In the genomic region with DNA sequence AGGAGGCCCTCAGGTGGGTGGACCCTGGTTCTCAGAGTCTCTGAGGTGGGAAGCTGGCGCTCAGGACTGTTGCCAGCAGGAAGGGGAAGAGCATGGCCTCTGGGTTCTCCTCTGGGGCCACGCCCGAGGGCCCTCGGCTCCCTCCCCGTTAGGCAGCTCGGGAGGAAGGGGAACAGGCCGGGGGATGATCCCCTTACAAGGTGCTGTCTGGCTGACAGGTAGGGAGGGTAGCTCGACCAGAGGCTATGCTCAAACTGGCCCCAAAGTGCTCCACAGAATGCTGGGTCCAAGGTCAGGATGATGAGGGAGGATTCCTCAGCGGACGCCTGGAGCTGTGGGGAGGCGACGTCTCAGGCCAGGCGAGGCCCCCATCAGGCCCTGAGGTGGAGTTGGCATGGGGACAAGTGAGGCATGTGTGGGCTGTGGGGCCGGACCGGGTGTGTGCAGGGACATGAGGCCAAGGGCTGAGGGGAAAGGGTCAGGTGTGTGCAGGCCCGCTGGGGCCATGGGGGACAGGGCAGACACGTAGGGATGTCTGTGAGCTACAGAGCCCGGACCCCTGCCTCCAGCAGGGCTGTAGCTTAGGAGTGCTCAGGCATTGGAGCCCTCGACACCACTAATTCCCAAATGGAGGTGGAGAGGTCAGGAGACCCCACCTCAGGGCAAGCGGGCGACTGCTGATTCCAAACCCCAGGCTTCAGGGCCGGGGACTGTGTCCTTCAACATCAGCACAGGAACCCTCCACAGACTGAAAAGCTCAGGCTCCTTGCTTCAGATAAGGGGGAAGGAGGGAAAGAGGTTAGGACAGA, we compare ENCODE assay signal across 1 cellular context.
TF ChIP-seq lines count a peak whose summit lies in the region.

No MANE protein-coding gene starts in this region.

TF ChIP-seq in IMR-90, 13 proteins besides CTCF, POLR2A, EP300 and RAD21 (continued from another document):
- TF ChIP-seq, protein P1, sequence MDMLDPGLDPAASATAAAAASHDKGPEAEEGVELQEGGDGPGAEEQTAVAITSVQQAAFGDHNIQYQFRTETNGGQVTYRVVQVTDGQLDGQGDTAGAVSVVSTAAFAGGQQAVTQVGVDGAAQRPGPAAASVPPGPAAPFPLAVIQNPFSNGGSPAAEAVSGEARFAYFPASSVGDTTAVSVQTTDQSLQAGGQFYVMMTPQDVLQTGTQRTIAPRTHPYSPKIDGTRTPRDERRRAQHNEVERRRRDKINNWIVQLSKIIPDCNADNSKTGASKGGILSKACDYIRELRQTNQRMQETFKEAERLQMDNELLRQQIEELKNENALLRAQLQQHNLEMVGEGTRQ (IDR thresholded peaks at IDR 0.05; ENCODE audit: low read depth, low read length) = no peak
- no peak for TF ChIP-seq RFX5 (IDR thresholded peaks at IDR 0.05; ENCODE audit: low read depth, low read length)
